Comparison of ENCODE assay signal across 13 cellular contexts in genomic region chr1:39130297-39130696, GRCh38.
DNase-seq lines count a peak whose midpoint lies in the region; ATAC-seq, FAIRE-seq and TF ChIP-seq lines count a peak whose summit lies in the region.
"Had no signal": no experiment of that assay in that cellular context is flagged by ENCODE, and none has a peak within 500 bp of the region (broad histone marks: within the 10 kb centered on the region; RNA-seq: fewer than 3 reads in every experiment).

No MANE protein-coding gene starts in this region.

- H4K20me1 ChIP-seq in BLaER1 (peaks cover 53% of the 10 kb centered on the region), osteoblast (ENCODE audit: insufficient read depth, low read length) (peaks cover 20% of the 10 kb centered on the region)

- FAIRE-seq in RCC 7860 (lab: Jason Lieb, UNC) = peak; percentile 85
- no peak for FAIRE-seq in D721Med (lab: Jason Lieb, UNC)
- FAIRE-seq: GM18507, H1 had no signal

- H2AFZ ChIP-seq in osteoblast (ENCODE audit: low read length) = no peak overlapping the region

- H3K4me1 ChIP-seq in BLaER1 (peaks cover 43% of the 10 kb centered on the region), osteoblast (ENCODE audit: insufficient read depth, low read length) (peaks cover 38% of the 10 kb centered on the region), aorta (ENCODE audit: control insufficient read depth in 1 of 2, insufficient read depth in 2 of 2, low read length in 2 of 2) (peaks cover 10 to 13% of the 10 kb centered on the region in 2 donors)

- H3K9ac ChIP-seq in BLaER1 = no peak overlapping the region

- H3K9me3 Mint-ChIP-seq in stimulated activated effector memory CD8-positive, alpha-beta T cell treated with anti-CD3 and anti-CD28 coated beads, Interleukin-12 subunit alpha, Interleukin-12 subunit beta, amount 100 ng/mL, for 72 hours = no peaks in the 10 kb centered on the region
- H3K9me3 Mint-ChIP-seq: CD8-positive, alpha-beta T cell had no signal

- intact Hi-C loops in aorta (cut with DNase I) = no loop called here

- H3K27me3 ChIP-seq in BLaER1 (no peaks in the 10 kb centered on the region), osteoblast (ENCODE audit: insufficient read depth, low read length) (no peaks in the 10 kb centered on the region), aorta (ENCODE audit: control insufficient read depth in 1 of 2, insufficient read depth in 2 of 2, low read length in 1 of 2) (no peaks in the 10 kb centered on the region)

- H3K4me2 ChIP-seq in BLaER1 (peak overlapping the region; percentile 32), osteoblast (ENCODE audit: insufficient read depth, low read length) (peak overlapping the region; percentile 12)

- H3K9me3 ChIP-seq in BLaER1 = no peaks in the 10 kb centered on the region
- no peaks in the 10 kb centered on the region for H3K9me3 ChIP-seq in osteoblast (ENCODE audit: low read depth, low read length)
- no peaks in the 10 kb centered on the region for H3K9me3 ChIP-seq in aorta (ENCODE audit: control insufficient read depth, low read length)

- no peaks in the 10 kb centered on the region for H3K36me3 Mint-ChIP-seq in stimulated activated effector memory CD8-positive, alpha-beta T cell treated with anti-CD3 and anti-CD28 coated beads, Interleukin-12 subunit alpha, Interleukin-12 subunit beta, amount 100 ng/mL, for 72 hours
- H3K36me3 Mint-ChIP-seq: CD8-positive, alpha-beta T cell had no signal

- no peak overlapping the region for H3K4me3 ChIP-seq in BLaER1
- no peak overlapping the region for H3K4me3 ChIP-seq in osteoblast (ENCODE audit: insufficient read depth, low read length)
- no peak overlapping the region for H3K4me3 ChIP-seq in aorta (ENCODE audit: low read length in 2 of 2)

- H3K79me2 ChIP-seq in osteoblast (ENCODE audit: insufficient read depth, low read length) = peaks cover 73% of the 10 kb centered on the region

- no peak overlapping the region for H3K4me3 Mint-ChIP-seq in stimulated activated effector memory CD8-positive, alpha-beta T cell treated with anti-CD3 and anti-CD28 coated beads, Interleukin-12 subunit alpha, Interleukin-12 subunit beta, amount 100 ng/mL, for 72 hours
- H3K4me3 Mint-ChIP-seq: CD8-positive, alpha-beta T cell had no signal

- TF ChIP-seq CTCF in osteoblast (IDR thresholded peaks at IDR 0.05; ENCODE audit: extremely low read depth, low read depth, low read length) (no peak), D721Med (IDR thresholded peaks at IDR 0.05; ENCODE audit: insufficient read depth, missing control alignments) (no peak)

- H3K27ac ChIP-seq in BLaER1 = no peak overlapping the region
- peak overlapping the region; percentile 55 for H3K27ac ChIP-seq in osteoblast (ENCODE audit: low read depth, low read length)
- H3K27ac ChIP-seq in aorta (ENCODE audit: low read depth in 1 of 2, low read length in 2 of 2) = no peak overlapping the region

- H3K27ac Mint-ChIP-seq in stimulated activated effector memory CD8-positive, alpha-beta T cell treated with anti-CD3 and anti-CD28 coated beads, Interleukin-12 subunit alpha, Interleukin-12 subunit beta, amount 100 ng/mL, for 72 hours = no peak overlapping the region
- H3K27ac Mint-ChIP-seq: CD8-positive, alpha-beta T cell had no signal

- DNase-seq in RCC 7860 (ENCODE audit: low spot score) = peak; percentile 69
- DNase-seq in osteoblast (ENCODE audit: insufficient read length, low spot score, missing footprints) = peak; percentile 81
- DNase-seq in D721Med (ENCODE audit: insufficient read length, low spot score) = no peak
- DNase-seq in UCSD-AML1 (lab: John Stamatoyannopoulos, UW; ENCODE audit: unreplicated experiment) = no peak
- DNase-seq in aorta = no peak
- no peak for DNase-seq in stimulated activated effector memory CD8-positive, alpha-beta T cell treated with anti-CD3 and anti-CD28 coated beads, Interleukin-12 subunit alpha, Interleukin-12 subunit beta, amount 100 ng/mL, for 72 hours (ENCODE audit: low spot score in 2 of 2)
- DNase-seq: activated CD4-positive, alpha-beta T cell treated with anti-CD3 and anti-CD28 coated beads for 1 hour; CD8-positive, alpha-beta T cell; NCI-H774 had no signal

- peaks cover 12% of the 10 kb centered on the region for H3K4me1 Mint-ChIP-seq in stimulated activated effector memory CD8-positive, alpha-beta T cell treated with anti-CD3 and anti-CD28 coated beads, Interleukin-12 subunit alpha, Interleukin-12 subunit beta, amount 100 ng/mL, for 72 hours

- ATAC-seq in esophagus mucosa (peak; percentile 54), aorta (ENCODE audit: low FRiP score) (no peak)
- ATAC-seq in stimulated activated effector memory CD8-positive, alpha-beta T cell treated with anti-CD3 and anti-CD28 coated beads, Interleukin-12 subunit alpha, Interleukin-12 subunit beta, amount 100 ng/mL, for 72 hours = no peak
- ATAC-seq: CD8-positive, alpha-beta T cell had no signal

- 68 to 79% methylated on average over 1 of the region's 1 CpG for WGBS in aorta, 2 donors

- H3K36me3 ChIP-seq in BLaER1 (peaks cover 25% of the 10 kb centered on the region), osteoblast (ENCODE audit: insufficient read depth, low read length) (peaks cover 7% of the 10 kb centered on the region), aorta (ENCODE audit: control insufficient read depth in 1 of 2, insufficient read depth in 2 of 2, low read length in 1 of 2) (no peaks in the 10 kb centered on the region)

Comparison
In these comparisons a context has a peak if more than half of its experiments do, and no peak if none do; other contexts are left out.
1. DNase-seq: peak in RCC 7860 (single experiment) and osteoblast (single experiment); none in D721Med (single experiment), UCSD-AML1 (single experiment), aorta (0 of 2) and stimulated activated effector memory CD8-positive, alpha-beta T cell treated with anti-CD3 and anti-CD28 coated beads, Interleukin-12 subunit alpha, Interleukin-12 subunit beta, amount 100 ng/mL, for 72 hours (0 of 2).